In genomic region chr3:3625461-3626271, GRCh38 we compare ENCODE assay signal across 21 cellular contexts.
"Had no signal": no experiment of that assay in that cellular context is flagged by ENCODE, and none has a peak within 500 bp of the region (broad histone marks: within the 10 kb centered on the region; RNA-seq: fewer than 3 reads in every experiment).

No MANE protein-coding gene starts in this region.

- H3K4me3 Mint-ChIP-seq: naive thymus-derived CD4-positive, alpha-beta T cell; stimulated activated naive CD8-positive, alpha-beta T cell treated with anti-CD3 and anti-CD28 coated beads, Interleukin-15, amount 100 ng/mL, for 72 hours had no signal

- H3K27me3 Mint-ChIP-seq: stimulated activated naive CD8-positive, alpha-beta T cell treated with anti-CD3 and anti-CD28 coated beads, Interleukin-15, amount 100 ng/mL, for 72 hours had no signal

- H3K9me3 Mint-ChIP-seq: naive thymus-derived CD4-positive, alpha-beta T cell; stimulated activated naive CD8-positive, alpha-beta T cell treated with anti-CD3 and anti-CD28 coated beads, Interleukin-15, amount 100 ng/mL, for 72 hours had no signal

- H3K4me1 ChIP-seq: adrenal gland, left ventricle myocardium inferior, pancreas, right lobe of liver, suprapubic skin, upper lobe of left lung had no signal

- DNase-seq: activated CD4-positive, alpha-beta T cell treated with anti-CD3 and anti-CD28 coated beads, Interleukin-2, amount 50 U/mL, for 1 hour; activated CD8-positive, alpha-beta memory T cell treated with anti-CD3 and anti-CD28 coated beads, Interleukin-2, amount 50 U/mL, for 48 hours; activated effector memory CD4-positive, alpha-beta T cell treated with Interleukin-2 at 50 U/mL for 16 hours; activated T-cell treated with anti-CD3 and anti-CD28 coated beads, Interleukin-2, amount 50 U/mL, for 48 hours; adrenal gland; dermis blood vessel endothelial cell; effector memory CD4-positive, alpha-beta T cell; foreskin melanocyte; left ventricle myocardium inferior; naive thymus-derived CD4-positive, alpha-beta T cell; pancreas; right lobe of liver; stimulated activated CD4-positive, alpha-beta T cell treated with anti-CD3 and anti-CD28 coated beads, Interleukin-4, amount 100 ng/mL, for 1 hour; stimulated activated naive CD8-positive, alpha-beta T cell treated with anti-CD3 and anti-CD28 coated beads, Interleukin-15, amount 100 ng/mL, for 72 hours; upper lobe of left lung had no signal

- H3K36me3 Mint-ChIP-seq: activated naive CD4-positive, alpha-beta T cell treated with anti-CD3 and anti-CD28 coated beads, Interleukin-2, amount 50 U/mL, for 72 hours; naive thymus-derived CD4-positive, alpha-beta T cell had no signal

- H3K27ac ChIP-seq: adrenal gland, left ventricle myocardium inferior, neutrophil, pancreas, right lobe of liver, suprapubic skin, upper lobe of left lung had no signal

- H3K27ac Mint-ChIP-seq: activated naive CD4-positive, alpha-beta T cell treated with anti-CD3 and anti-CD28 coated beads, Interleukin-2, amount 50 U/mL, for 72 hours; naive thymus-derived CD4-positive, alpha-beta T cell; stimulated activated naive CD8-positive, alpha-beta T cell treated with anti-CD3 and anti-CD28 coated beads, Interleukin-15, amount 100 ng/mL, for 72 hours had no signal

- H3K9me3 ChIP-seq: adrenal gland, neutrophil, pancreas, suprapubic skin, upper lobe of left lung had no signal

- H3K4me3 ChIP-seq: adrenal gland, left ventricle myocardium inferior, pancreas, right lobe of liver, smooth muscle cell, suprapubic skin, upper lobe of left lung had no signal

- H3K4me1 Mint-ChIP-seq: naive thymus-derived CD4-positive, alpha-beta T cell; stimulated activated naive CD8-positive, alpha-beta T cell treated with anti-CD3 and anti-CD28 coated beads, Interleukin-15, amount 100 ng/mL, for 72 hours had no signal

- ATAC-seq: activated CD4-positive, CD25-positive, alpha-beta regulatory T cell treated with anti-CD3 and anti-CD28 coated beads, Interleukin-2, amount 50 U/mL, for 24 hours; activated naive CD4-positive, alpha-beta T cell treated with anti-CD3 and anti-CD28 coated beads, Interleukin-2, amount 50 U/mL, for 72 hours; naive thymus-derived CD4-positive, alpha-beta T cell; pancreas; right lobe of liver; SK-N-SH treated with all-trans-retinoic acid at 6 μM for 48 hours; stimulated activated naive CD8-positive, alpha-beta T cell treated with anti-CD3 and anti-CD28 coated beads, Interleukin-15, amount 100 ng/mL, for 72 hours had no signal

- H3K36me3 ChIP-seq: adrenal gland, left ventricle myocardium inferior, neutrophil, pancreas, right lobe of liver, suprapubic skin, upper lobe of left lung had no signal

- H3K27me3 ChIP-seq: adrenal gland, neutrophil, pancreas, right lobe of liver, suprapubic skin, upper lobe of left lung had no signal
